ENCODE assay signal across 1 cellular context in the genomic region with DNA sequence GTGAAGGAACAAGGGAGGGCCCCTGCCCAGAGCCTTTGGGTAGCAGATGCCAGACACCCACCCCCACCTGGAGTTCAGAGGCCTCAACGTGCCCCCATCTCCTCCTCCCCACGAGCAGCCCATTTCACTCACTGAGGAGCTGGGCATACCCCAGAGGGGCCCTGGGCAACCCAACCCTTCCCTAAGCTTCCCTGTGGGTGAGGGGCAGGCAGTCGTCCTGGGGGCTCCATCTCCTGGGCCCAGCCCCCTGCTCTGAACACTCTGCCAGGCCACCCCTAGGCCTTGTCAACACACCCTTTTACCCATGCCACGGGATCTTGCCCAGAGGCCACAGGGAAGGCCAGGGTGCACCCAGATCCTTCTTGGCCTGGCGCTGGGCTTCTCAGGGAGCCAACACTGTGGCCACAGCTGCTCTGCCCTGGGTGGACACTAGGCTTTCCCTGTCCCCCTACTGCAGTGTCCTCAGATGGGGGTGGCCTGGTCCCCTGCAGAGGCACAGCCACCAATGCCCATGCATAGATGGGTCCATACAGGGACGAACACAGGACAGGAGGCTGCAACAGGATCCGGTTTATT.
A peak's percentile ranks its signal among the peaks of the same experiment; 100 is the strongest.
TF ChIP-seq lines count a peak whose summit lies in the region.

No MANE protein-coding gene starts in this region.

TF ChIP-seq in GM12878, 131 proteins besides CTCF, POLR2A, EP300 and RAD21:
- TF ChIP-seq SUPT20H (IDR thresholded peaks at IDR 0.05; ENCODE audit: borderline replicate concordance, control insufficient read depth, low read depth, low read length) (no peak), ZNF24 (IDR thresholded peaks at IDR 0.05) (no peak)
- TF ChIP-seq, protein P1, sequence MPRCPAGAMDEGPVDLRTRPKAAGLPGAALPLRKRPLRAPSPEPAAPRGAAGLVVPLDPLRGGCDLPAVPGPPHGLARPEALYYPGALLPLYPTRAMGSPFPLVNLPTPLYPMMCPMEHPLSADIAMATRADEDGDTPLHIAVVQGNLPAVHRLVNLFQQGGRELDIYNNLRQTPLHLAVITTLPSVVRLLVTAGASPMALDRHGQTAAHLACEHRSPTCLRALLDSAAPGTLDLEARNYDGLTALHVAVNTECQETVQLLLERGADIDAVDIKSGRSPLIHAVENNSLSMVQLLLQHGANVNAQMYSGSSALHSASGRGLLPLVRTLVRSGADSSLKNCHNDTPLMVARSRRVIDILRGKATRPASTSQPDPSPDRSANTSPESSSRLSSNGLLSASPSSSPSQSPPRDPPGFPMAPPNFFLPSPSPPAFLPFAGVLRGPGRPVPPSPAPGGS (IDR thresholded peaks at IDR 0.05; ENCODE audit: borderline replicate concordance, insufficient read depth, low read depth, low read length, poor library complexity, severe bottlenecking), result peak; percentile 6
